Comparison of ENCODE assay signal across 7 cellular contexts in the genomic region with DNA sequence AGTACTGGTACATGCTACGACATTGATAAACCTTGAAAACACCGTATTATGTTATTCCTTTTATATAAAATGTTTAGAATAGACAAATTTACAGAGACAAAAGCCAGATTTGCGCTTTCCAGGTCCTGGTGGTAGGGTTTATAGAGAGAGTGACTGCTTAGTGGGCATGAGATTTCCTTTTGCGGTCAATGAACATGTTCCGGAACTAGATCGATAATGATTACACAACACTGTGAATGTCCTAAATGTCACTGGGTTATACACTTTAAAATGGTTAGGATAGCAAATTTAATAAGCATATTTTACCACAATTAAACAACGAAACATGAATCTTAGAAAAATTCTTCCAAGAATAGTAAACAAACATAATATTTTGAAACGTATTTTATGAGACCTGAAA.
"Had no signal": no experiment of that assay in that cellular context is flagged by ENCODE, and none has a peak within 500 bp of the region (broad histone marks: within the 10 kb centered on the region; RNA-seq: fewer than 3 reads in every experiment).

No MANE protein-coding gene starts in this region.

- H2AFZ ChIP-seq: GM23338 had no signal

- H3K4me2 ChIP-seq: GM23338 had no signal

- FAIRE-seq: H1, H54, HTR-8/SVneo had no signal

- ATAC-seq: GM23338 had no signal

- DNase-seq: H9, HCEC 1CT, KBM-7 had no signal

- H3K4me3 ChIP-seq: GM23338 had no signal
